In genomic region chr20:57211406-57211805, GRCh38 we compare ENCODE assay signal across 17 cellular contexts. TPM values are rescaled to one million over a fixed set of nuclear protein-coding genes. Genes with fewer than 3 reads are reported as not detected.
DNase-seq lines count a peak whose midpoint lies in the region; ATAC-seq and TF ChIP-seq lines count a peak whose summit lies in the region.
"Had no signal": no experiment of that assay in that cellular context is flagged by ENCODE, and none has a peak within 500 bp of the region (broad histone marks: within the 10 kb centered on the region; RNA-seq: fewer than 3 reads in every experiment).

No MANE protein-coding gene starts in this region.

- ATAC-seq in HG03135 (IDR thresholded peaks at IDR 0.05; ENCODE audit: unreplicated experiment): no peak

- no peak overlapping the region for H3K4me3 ChIP-seq in HUES48 (ENCODE audit: low read depth, low read length)
- H3K4me3 ChIP-seq: SJSA1 had no signal

- peak overlapping the region; percentile 81 for H3K27ac ChIP-seq in HUES48 (ENCODE audit: low read depth, low read length)

- H3K9me3 Mint-ChIP-seq in brain (peaks cover 0 to 9% (median 5%) of the 10 kb centered on the region in 5 experiments), nephron (peaks cover 6% of the 10 kb centered on the region)
- peaks cover 3% of the 10 kb centered on the region for H3K9me3 Mint-ChIP-seq in activated T-helper 2 cell treated with anti-CD3 and anti-CD28 coated beads, Interferon-gamma antibody, Interleukin-2, Interleukin-4, amounts not matched to agents 10 μg/mL and 5 μg/mL and 100 μg/mL, durations not matched to agents 14 hours and 24 hours and 36 hours

- intact Hi-C loops in activated T-helper 2 cell treated with anti-CD3 and anti-CD28 coated beads, Interferon-gamma antibody, Interleukin-2, Interleukin-4, amounts not matched to agents 10 μg/mL and 5 μg/mL and 100 μg/mL, durations not matched to agents 14 hours and 24 hours and 36 hours (cut with micrococcal nuclease): no loop called here

- no peak for TF ChIP-seq CTCF in brain (conservative IDR thresholded peaks at IDR 0.05)
- no peak for TF ChIP-seq CTCF in nephron (IDR thresholded peaks at IDR 0.05; ENCODE audit: unreplicated experiment in 3 of 3)

- H3K36me3 ChIP-seq in HUES48 (ENCODE audit: control insufficient read depth, insufficient read depth, low read length): no peaks in the 10 kb centered on the region
- H3K36me3 ChIP-seq: BE2C, SJSA1 had no signal

- H3K9ac ChIP-seq in HUES48 (ENCODE audit: low read depth, low read length): no peak overlapping the region

- peaks cover 2% of the 10 kb centered on the region for H3K27me3 Mint-ChIP-seq in brain
- peaks cover 32% of the 10 kb centered on the region for H3K27me3 Mint-ChIP-seq in nephron (ENCODE audit: low read depth)
- peaks cover 4% of the 10 kb centered on the region for H3K27me3 Mint-ChIP-seq in activated T-helper 2 cell treated with anti-CD3 and anti-CD28 coated beads, Interferon-gamma antibody, Interleukin-2, Interleukin-4, amounts not matched to agents 10 μg/mL and 5 μg/mL and 100 μg/mL, durations not matched to agents 14 hours and 24 hours and 36 hours (ENCODE audit: low read depth)

- H3K4me1 ChIP-seq in HUES48 (ENCODE audit: control insufficient read depth, insufficient read depth, low read length): peaks cover 23% of the 10 kb centered on the region
- H3K4me1 ChIP-seq: BE2C had no signal

- H3K4me1 Mint-ChIP-seq in brain: peaks cover 27% of the 10 kb centered on the region
- peaks cover 28% of the 10 kb centered on the region for H3K4me1 Mint-ChIP-seq in nephron
- peaks cover 1% of the 10 kb centered on the region for H3K4me1 Mint-ChIP-seq in activated T-helper 2 cell treated with anti-CD3 and anti-CD28 coated beads, Interferon-gamma antibody, Interleukin-2, Interleukin-4, amounts not matched to agents 10 μg/mL and 5 μg/mL and 100 μg/mL, durations not matched to agents 14 hours and 24 hours and 36 hours (ENCODE audit: low read depth)
- H3K4me1 Mint-ChIP-seq: CD4-positive, CD25-positive, alpha-beta regulatory T cell had no signal

- no peaks in the 10 kb centered on the region for H3K27me3 ChIP-seq in HUES48 (ENCODE audit: control insufficient read depth, insufficient read depth, low read length)
- H3K27me3 ChIP-seq: BE2C, SJSA1 had no signal

- H3K9me3 ChIP-seq in HUES48 (ENCODE audit: control insufficient read depth, insufficient read depth, low read length): no peaks in the 10 kb centered on the region
- H3K9me3 ChIP-seq: BE2C had no signal

- H3K27ac Mint-ChIP-seq in brain: peak overlapping the region in 3 of 5 experiments; percentile 60 to 90 (median 89)
- H3K27ac Mint-ChIP-seq in nephron: peak overlapping the region in 2 of 3 experiments; percentile 19 to 86
- no peak overlapping the region for H3K27ac Mint-ChIP-seq in activated T-helper 2 cell treated with anti-CD3 and anti-CD28 coated beads, Interferon-gamma antibody, Interleukin-2, Interleukin-4, amounts not matched to agents 10 μg/mL and 5 μg/mL and 100 μg/mL, durations not matched to agents 14 hours and 24 hours and 36 hours
- H3K27ac Mint-ChIP-seq: CD4-positive, CD25-positive, alpha-beta regulatory T cell had no signal

- DNase-seq in D341Med (ENCODE audit: low spot score): peak; percentile 70
- no peak for DNase-seq in activated T-helper 2 cell treated with anti-CD3 and anti-CD28 coated beads, Interferon-gamma antibody, Interleukin-2, Interleukin-4, amounts not matched to agents 10 μg/mL and 5 μg/mL and 100 μg/mL, durations not matched to agents 14 hours and 24 hours and 36 hours (ENCODE audit: low spot score)
- DNase-seq in activated CD4-positive, alpha-beta T cell treated with anti-CD3 and anti-CD28 coated beads for 48 hours: no peak
- no peak for DNase-seq in NCI-H187 treated with DMSO at 0.1 percent for 48 hours (lab: John Stamatoyannopoulos, UW)
- DNase-seq: BE2C; Caco-2; CD4-positive, CD25-positive, alpha-beta regulatory T cell; GF-D8; KBM-7; NCI-H1105 treated with DMSO at 0.1 percent for 48 hours; NCI-H526 had no signal

- peaks cover 19% of the 10 kb centered on the region for H3K36me3 Mint-ChIP-seq in brain
- H3K36me3 Mint-ChIP-seq in nephron (ENCODE audit: low read depth): peaks cover 14% of the 10 kb centered on the region
- no peaks in the 10 kb centered on the region for H3K36me3 Mint-ChIP-seq in activated T-helper 2 cell treated with anti-CD3 and anti-CD28 coated beads, Interferon-gamma antibody, Interleukin-2, Interleukin-4, amounts not matched to agents 10 μg/mL and 5 μg/mL and 100 μg/mL, durations not matched to agents 14 hours and 24 hours and 36 hours (ENCODE audit: low read depth)
- H3K36me3 Mint-ChIP-seq: CD4-positive, CD25-positive, alpha-beta regulatory T cell had no signal

- H3K4me3 Mint-ChIP-seq in brain (no peak overlapping the region), nephron (no peak overlapping the region)
- H3K4me3 Mint-ChIP-seq in activated T-helper 2 cell treated with anti-CD3 and anti-CD28 coated beads, Interferon-gamma antibody, Interleukin-2, Interleukin-4, amounts not matched to agents 10 μg/mL and 5 μg/mL and 100 μg/mL, durations not matched to agents 14 hours and 24 hours and 36 hours (ENCODE audit: low read depth): no peak overlapping the region
- H3K4me3 Mint-ChIP-seq: CD4-positive, CD25-positive, alpha-beta regulatory T cell had no signal

RNA-seq across cellular contexts. Expression of gene BMP7, which starts 55.0 kb away (rescaled TPM):
- polyA plus RNA-seq in brain (ENCODE audit: insufficient read depth, low read depth, low replicate concordance): 24.9 TPM
- total RNA-seq in activated T-helper 2 cell treated with anti-CD3 and anti-CD28 coated beads, Interferon-gamma antibody, Interleukin-2, Interleukin-4, amounts not matched to agents 10 μg/mL and 5 μg/mL and 100 μg/mL, durations not matched to agents 14 hours and 24 hours and 36 hours: not detected in 2 replicates
- total RNA-seq: CD4-positive, CD25-positive, alpha-beta regulatory T cell; HepG2; SJSA1 had no signal
- polyA plus RNA-seq: CD4-positive, CD25-positive, alpha-beta regulatory T cell; HepG2 had no signal
